ENCODE assay signal across 29 cellular contexts in genomic region chr3:127213381-127213918, GRCh38. TPM values are rescaled to one million over a fixed set of nuclear protein-coding genes. Genes with fewer than 3 reads are reported as not detected.
"Had no signal": no experiment of that assay in that cellular context is flagged by ENCODE, and none has a peak within 500 bp of the region (broad histone marks: within the 10 kb centered on the region; RNA-seq: fewer than 3 reads in every experiment).

No MANE protein-coding gene starts in this region.

- H3K9me3 ChIP-seq: heart right ventricle, sigmoid colon, stomach, suprapubic skin, transverse colon, uterus had no signal

- ATAC-seq: activated T-cell treated with anti-CD3 and anti-CD28 coated beads, Interleukin-2, amount 50 U/mL, for 72 hours; heart right ventricle; stimulated activated memory B cell treated with anti-CD40 and anti-IgM and Interleukin-4, amounts not matched to agents 10 μg/mL and 1 μg/mL and 100 μg/mL, for 72 hours; T-helper 17 cell had no signal

- H3K27ac ChIP-seq: heart right ventricle, sigmoid colon, stomach, suprapubic skin, transverse colon, uterus had no signal

- H3K27me3 ChIP-seq: uterus had no signal

- FAIRE-seq: endometrium, kidney had no signal

- H3K4me1 ChIP-seq: heart right ventricle, sigmoid colon, stomach, suprapubic skin, transverse colon, uterus had no signal

- H3K4me3 ChIP-seq: heart right ventricle, sigmoid colon, smooth muscle cell, stomach, suprapubic skin, transverse colon, uterus had no signal

- DNase-seq: activated B cell treated with CpG ODN at 0.5 μM for 24 hours; activated CD4-positive, alpha-beta memory T cell treated with anti-CD3 and anti-CD28 coated beads, Interleukin-2, amount 10 ng/mL, durations not matched to agents 7 days and 5 days; activated CD4-positive, alpha-beta T cell treated with anti-CD3 and anti-CD28 coated beads for 4 hours; activated effector memory CD4-positive, alpha-beta T cell treated with Interleukin-2 at 50 U/mL for 16 hours; activated naive CD4-positive, alpha-beta T cell treated with anti-CD3 and anti-CD28 coated beads for 36 hours; activated T-cell treated with anti-CD3 and anti-CD28 coated beads, Interleukin-2, amount 50 U/mL, for 72 hours; amygdala; cerebellar nuclear complex; cortex of kidney; foreskin fibroblast; heart right ventricle; kidney; nucleus accumbens; stimulated activated CD4-positive, alpha-beta T cell treated with anti-CD3 and anti-CD28 coated beads, Interleukin-15, amount 100 ng/mL, for 24 hours; stomach; T-helper 17 cell; transverse colon; uterus had no signal

- H3K4me2 ChIP-seq: smooth muscle cell had no signal

- H3K36me3 ChIP-seq: heart right ventricle, sigmoid colon, stomach, suprapubic skin, transverse colon, uterus had no signal

RNA-seq across cellular contexts. Expression of gene PRR23E, which starts 20.5 kb away (rescaled TPM):
- total RNA-seq: activated B cell treated with CpG ODN at 0.5 μM for 24 hours; activated CD4-positive, alpha-beta memory T cell treated with anti-CD3 and anti-CD28 coated beads, Interleukin-2, amount 10 ng/mL, durations not matched to agents 7 days and 5 days; activated naive CD4-positive, alpha-beta T cell treated with anti-CD3 and anti-CD28 coated beads for 36 hours; activated T-cell treated with anti-CD3 and anti-CD28 coated beads, Interleukin-2, amount 50 U/mL, for 72 hours; bronchial epithelial cell; epithelial cell of proximal tubule; fibroblast of lung; heart right ventricle; kidney; lung microvascular endothelial cell; myocyte; sigmoid colon; smooth muscle cell; stomach; suprapubic skin; T-helper 17 cell; transverse colon; uterus had no signal
- polyA plus RNA-seq: fibroblast of lung, heart right ventricle, neural cell, sigmoid colon, smooth muscle cell, stomach had no signal
